ENCODE assay signal across 8 cellular contexts in genomic region chr6:159168536-159169192, GRCh38. TPM values are rescaled to one million over a fixed set of nuclear protein-coding genes. Genes with fewer than 3 reads are reported as not detected.
DNase-seq lines count a peak whose midpoint lies in the region; ATAC-seq and TF ChIP-seq lines count a peak whose summit lies in the region.

No MANE protein-coding gene starts in this region.

- no peaks in the 10 kb centered on the region for H3K9me3 Mint-ChIP-seq in activated CD4-positive, alpha-beta T cell treated with anti-CD3 and anti-CD28 coated beads for 36 hours (ENCODE audit: low read depth)
- no peaks in the 10 kb centered on the region for H3K9me3 Mint-ChIP-seq in progenitor cell of endocrine pancreas (ENCODE audit: low read depth)

- peaks cover 80% of the 10 kb centered on the region for H3K27me3 Mint-ChIP-seq in activated CD4-positive, alpha-beta T cell treated with anti-CD3 and anti-CD28 coated beads for 36 hours
- H3K27me3 Mint-ChIP-seq in progenitor cell of endocrine pancreas = peaks cover 90% of the 10 kb centered on the region

- peak; percentile 55 for TF ChIP-seq CTCF in progenitor cell of endocrine pancreas (IDR thresholded peaks at IDR 0.05; ENCODE audit: unreplicated experiment)

- POLR2A ChIA-PET in activated CD4-positive, alpha-beta T cell treated with anti-CD3 and anti-CD28 coated beads for 36 hours (lab: Charles Lee) = interaction anchor here (0.7 kb wide), 1 partner anchor 295 kb away, joined by 3 read pairs; no protein-coding TSS in a partner anchor

- no peaks in the 10 kb centered on the region for H3K36me3 Mint-ChIP-seq in activated CD4-positive, alpha-beta T cell treated with anti-CD3 and anti-CD28 coated beads for 36 hours (ENCODE audit: low read depth)
- no peaks in the 10 kb centered on the region for H3K36me3 Mint-ChIP-seq in progenitor cell of endocrine pancreas (ENCODE audit: insufficient read depth)

- peak; percentile 7 for ATAC-seq in activated CD4-positive, alpha-beta T cell treated with anti-CD3 and anti-CD28 coated beads for 36 hours
- peak; percentile 88 for ATAC-seq in Right ventricle myocardium superior (ENCODE audit: poor library complexity)

- no peak overlapping the region for H3K27ac Mint-ChIP-seq in activated CD4-positive, alpha-beta T cell treated with anti-CD3 and anti-CD28 coated beads for 36 hours
- peak overlapping the region; percentile 39 for H3K27ac Mint-ChIP-seq in progenitor cell of endocrine pancreas

- H3K4me1 Mint-ChIP-seq in activated CD4-positive, alpha-beta T cell treated with anti-CD3 and anti-CD28 coated beads for 36 hours = peaks cover 16% of the 10 kb centered on the region
- H3K4me1 Mint-ChIP-seq in progenitor cell of endocrine pancreas (ENCODE audit: low read depth) = peaks cover 4% of the 10 kb centered on the region

- intact Hi-C loops in activated CD4-positive, alpha-beta T cell treated with anti-CD3 and anti-CD28 coated beads for 36 hours (cut with DNase I, micrococcal nuclease) = loop anchor here (1.0 kb wide), 2 partner anchors 441 to 486 kb away; no protein-coding TSS in a partner anchor
- intact Hi-C loops in Right ventricle myocardium superior (cut with DNase I) = no loop called here

- peak; percentile 13 for DNase-seq in activated CD4-positive, alpha-beta T cell treated with anti-CD3 and anti-CD28 coated beads for 36 hours
- DNase-seq in activated CD4-positive, alpha-beta T cell treated with anti-CD3 and anti-CD28 coated beads for 4 hours = no peak
- DNase-seq in T-helper 9 cell (peak; percentile 5), Right ventricle myocardium superior (peak; percentile 74), progenitor cell of endocrine pancreas (ENCODE audit: low spot score, unreplicated experiment) (peak; percentile 39), RPMI8226 (no peak), GOT3 (lab: John Stamatoyannopoulos, UW) (no peak)
- DNase-seq in activated CD4-positive, CD25-positive, alpha-beta regulatory T cell (lab: John Stamatoyannopoulos, UW) = no peak

- CTCF ChIA-PET in activated CD4-positive, alpha-beta T cell treated with anti-CD3 and anti-CD28 coated beads for 36 hours (lab: Charles Lee) = interaction anchor here (0.6 to 1.6 kb wide), 7 partner anchors 9 to 851 kb away, joined by 3 to 5 read pairs (median 3); no protein-coding TSS in a partner anchor

- H3K4me3 Mint-ChIP-seq in activated CD4-positive, alpha-beta T cell treated with anti-CD3 and anti-CD28 coated beads for 36 hours = peak overlapping the region; percentile 46
- H3K4me3 Mint-ChIP-seq in progenitor cell of endocrine pancreas (ENCODE audit: low read depth) = peak overlapping the region; percentile 72

RNA-seq across cellular contexts. Expression of gene FNDC1, which starts 0.5 kb away (rescaled TPM):
- total RNA-seq in activated CD4-positive, alpha-beta T cell treated with anti-CD3 and anti-CD28 coated beads for 36 hours = not detected
- total RNA-seq in Right ventricle myocardium superior = 1.2 TPM
- total RNA-seq in progenitor cell of endocrine pancreas = 0.07 TPM in 1 of 2 replicates, not detected in the other

Comparison
In these comparisons a context has a peak if more than half of its experiments do, and no peak if none do; other contexts are left out.
1. DNase-seq: peak in activated CD4-positive, alpha-beta T cell treated with anti-CD3 and anti-CD28 coated beads for 36 hours (single experiment), T-helper 9 cell (single experiment), Right ventricle myocardium superior (single experiment) and progenitor cell of endocrine pancreas (single experiment); none in activated CD4-positive, alpha-beta T cell treated with anti-CD3 and anti-CD28 coated beads for 4 hours (0 of 2), RPMI8226 (single experiment), activated CD4-positive, CD25-positive, alpha-beta regulatory T cell (0 of 4) and GOT3 (single experiment).